In genomic region chr3:184289426-184289938, GRCh38 we compare ENCODE assay signal across 8 cellular contexts. TPM values are rescaled to one million over a fixed set of nuclear protein-coding genes. Genes with fewer than 3 reads are reported as not detected.
DNase-seq lines count a peak whose midpoint lies in the region; ATAC-seq and TF ChIP-seq lines count a peak whose summit lies in the region.

No MANE protein-coding gene starts in this region.

- CTCF ChIA-PET in PC-3 (lab: Charles Lee) = interaction anchor here (0.6 kb wide), 2 partner anchors 17 to 22 kb away, joined by 3 to 4 read pairs; no protein-coding TSS in a partner anchor

- H3K4me1 Mint-ChIP-seq in activated T-cell treated with anti-CD3 and anti-CD28 coated beads, Interleukin-2, amount 50 U/mL, for 4 hours (ENCODE audit: low read depth) = no peaks in the 10 kb centered on the region

- H4K20me1 ChIP-seq in PC-3 (ENCODE audit: low read length) = no peaks in the 10 kb centered on the region

- no peaks in the 10 kb centered on the region for H3K9me3 ChIP-seq in PC-3 (ENCODE audit: low read length)
- H3K9me3 ChIP-seq in uterus = no peaks in the 10 kb centered on the region

- intact Hi-C loops in PC-3 (cut with micrococcal nuclease) = loop anchor here (1.0 to 10.0 kb wide), 3 partner anchors 144 to 403 kb away; no protein-coding TSS in a partner anchor
- intact Hi-C loops in uterus (cut with DNase I; ENCODE audit: low total_unique reads) = no loop called here

- POLR2A ChIA-PET in PC-3 (lab: Charles Lee; ENCODE audit: unreplicated experiment) = interaction anchor here (0.6 kb wide), 1 partner anchor 27 kb away, joined by 5 read pairs; no protein-coding TSS in a partner anchor

- no peaks in the 10 kb centered on the region for H3K4me1 ChIP-seq in PC-3 (ENCODE audit: insufficient read depth, low read length)
- H3K4me1 ChIP-seq in uterus = no peaks in the 10 kb centered on the region

- H3K4me3 ChIP-seq in PC-3 (ENCODE audit: low read length) (no peak overlapping the region), fibroblast of mammary gland (ENCODE audit: control insufficient read depth, low read depth, low read length) (no peak overlapping the region), uterus (no peak overlapping the region)

- DNase-seq in DMS153 (lab: John Stamatoyannopoulos, UW) (peak; percentile 48), KG1 (lab: John Stamatoyannopoulos, UW) (peak; percentile 12), PC-3 (peak; percentile 71), fibroblast of mammary gland (ENCODE audit: low read depth) (peak; percentile 56), occipital lobe (lab: John Stamatoyannopoulos, UW) (peak; percentile 29), uterus (no peak)
- peak; percentile 60 for DNase-seq in activated T-cell treated with anti-CD3 and anti-CD28 coated beads, Interleukin-2, amount 50 U/mL, for 4 hours

- H3K9ac ChIP-seq in PC-3 (ENCODE audit: low read length) = no peak overlapping the region

- H3K9me3 Mint-ChIP-seq in activated T-cell treated with anti-CD3 and anti-CD28 coated beads, Interleukin-2, amount 50 U/mL, for 4 hours = no peaks in the 10 kb centered on the region

- H3K27ac ChIP-seq in PC-3 (ENCODE audit: low read length) = no peak overlapping the region
- H3K27ac ChIP-seq in uterus = no peak overlapping the region

- peak; percentile 79 for ATAC-seq in PC-3
- peak; percentile 77 to 83 for ATAC-seq in activated T-cell treated with anti-CD3 and anti-CD28 coated beads, Interleukin-2, amount 50 U/mL, for 4 hours
- no peak for ATAC-seq in HG03469 (IDR thresholded peaks at IDR 0.05; ENCODE audit: unreplicated experiment)

- no peak overlapping the region for H3K4me3 Mint-ChIP-seq in activated T-cell treated with anti-CD3 and anti-CD28 coated beads, Interleukin-2, amount 50 U/mL, for 4 hours

- BruUV-seq in PC-3 (replicated peaks; lab: Mats Ljungman, UMichigan) = no TSS peak

- no peaks in the 10 kb centered on the region for H3K79me2 ChIP-seq in PC-3 (ENCODE audit: low read length)

- peaks cover 20% of the 10 kb centered on the region for H3K27me3 Mint-ChIP-seq in activated T-cell treated with anti-CD3 and anti-CD28 coated beads, Interleukin-2, amount 50 U/mL, for 4 hours (ENCODE audit: low read depth)

- H2AFZ ChIP-seq in PC-3 (ENCODE audit: low read length) = no peak overlapping the region

- no peaks in the 10 kb centered on the region for H3K36me3 ChIP-seq in PC-3 (ENCODE audit: low read depth, low read length)
- no peaks in the 10 kb centered on the region for H3K36me3 ChIP-seq in uterus

- no peaks in the 10 kb centered on the region for H3K9me2 ChIP-seq in PC-3 (replicated peaks; ENCODE audit: low read length)

- no peaks in the 10 kb centered on the region for H3K36me3 Mint-ChIP-seq in activated T-cell treated with anti-CD3 and anti-CD28 coated beads, Interleukin-2, amount 50 U/mL, for 4 hours (ENCODE audit: insufficient read depth)

- H3F3A ChIP-seq in PC-3 (ENCODE audit: low read length, unreplicated experiment) = no peaks in the 10 kb centered on the region

- TF ChIP-seq CTCF in PC-3 (conservative IDR thresholded peaks at IDR 0.05; ENCODE audit: low read depth, low read length) (peak; percentile 92), fibroblast of mammary gland (conservative IDR thresholded peaks at IDR 0.05; ENCODE audit: control insufficient read depth, insufficient read depth, low read depth, low read length) (peak; percentile 69), uterus (IDR thresholded peaks at IDR 0.05) (peak; percentile 7 to 31 (median 22))

- no peak for TF ChIP-seq POLR2A in uterus (IDR thresholded peaks at IDR 0.05)

- no peaks in the 10 kb centered on the region for H3K27me3 ChIP-seq in PC-3 (ENCODE audit: low read length)
- peaks cover 0 to 4% of the 10 kb centered on the region in 2 donors for H3K27me3 ChIP-seq in uterus

- H3K4me2 ChIP-seq in PC-3 (ENCODE audit: low read length) = no peak overlapping the region

RNA-seq across cellular contexts. Expression of gene PSMD2, which starts 9.6 kb away (rescaled TPM):
- 1,057 and 1,393 TPM in 2 replicates for total RNA-seq in PC-3 (2014; rRNA removed)
- total RNA-seq in activated T-cell treated with anti-CD3 and anti-CD28 coated beads, Interleukin-2, amount 50 U/mL, for 4 hours = 100 to 1,000 TPM; 497 to 520 (median 498) TPM
- 244 TPM for total RNA-seq in occipital lobe
- 100 to 1,000 TPM; 117 to 275 (median 147) TPM for total RNA-seq in uterus

RNA-seq across cellular contexts. Expression of gene ECE2, which starts 13.7 kb away (rescaled TPM):
- total RNA-seq in PC-3 (2014; rRNA removed) (not detected in 2 replicates), occipital lobe (2.2 TPM), uterus (not detected)
- not detected for total RNA-seq in activated T-cell treated with anti-CD3 and anti-CD28 coated beads, Interleukin-2, amount 50 U/mL, for 4 hours

RNA-seq across cellular contexts. Expression of gene EIF4G1, which starts 24.9 kb away (rescaled TPM):
- total RNA-seq in PC-3 (2014; rRNA removed) (463 and 599 TPM in 2 replicates), occipital lobe (77.8 TPM), uterus (100 to 1,000 TPM; 133 to 269 (median 170) TPM)
- total RNA-seq in activated T-cell treated with anti-CD3 and anti-CD28 coated beads, Interleukin-2, amount 50 U/mL, for 4 hours = 1,000 to 10,000 TPM in 2 of 3 donors, 100 to 1,000 TPM in 1; 990 to 1,057 (median 1,007) TPM

RNA-seq across cellular contexts. Expression of gene CAMK2N2, which starts 28.1 kb away (rescaled TPM):
- total RNA-seq in PC-3 (2014; rRNA removed) (1.1 and 1.2 TPM in 2 replicates), occipital lobe (3.4 TPM), uterus (not detected)
- total RNA-seq in activated T-cell treated with anti-CD3 and anti-CD28 coated beads, Interleukin-2, amount 50 U/mL, for 4 hours = under 1 TPM; 0.34 to 0.53 (median 0.35) TPM

RNA-seq across cellular contexts. Expression of gene EEF1AKMT4, which starts 40.0 kb away (rescaled TPM):
- total RNA-seq in PC-3 (2014; rRNA removed) = 27.3 and 37.8 TPM in 2 replicates
- total RNA-seq in activated T-cell treated with anti-CD3 and anti-CD28 coated beads, Interleukin-2, amount 50 U/mL, for 4 hours = 10 to 100 TPM; 15.2 to 19.7 (median 18.1) TPM
- total RNA-seq in occipital lobe = 0.94 TPM
- total RNA-seq in uterus = 1 to 10 TPM in 3 of 4 donors, under 1 TPM in 1; 0.51 to 4.7 (median 2.2) TPM

Comparison
In these comparisons a context has a peak if more than half of its experiments do, and no peak if none do; other contexts are left out.
1. DNase-seq: peak in DMS153 (single experiment), KG1 (single experiment), PC-3 (single experiment), activated T-cell treated with anti-CD3 and anti-CD28 coated beads, Interleukin-2, amount 50 U/mL, for 4 hours (single experiment), fibroblast of mammary gland (single experiment) and occipital lobe (single experiment); none in uterus (0 of 2).
2. CTCF ChIP-seq: peak in every context shown above with its lines; median percentile 92 in PC-3; 69 in fibroblast of mammary gland; 22 in uterus.